In the genomic region with DNA sequence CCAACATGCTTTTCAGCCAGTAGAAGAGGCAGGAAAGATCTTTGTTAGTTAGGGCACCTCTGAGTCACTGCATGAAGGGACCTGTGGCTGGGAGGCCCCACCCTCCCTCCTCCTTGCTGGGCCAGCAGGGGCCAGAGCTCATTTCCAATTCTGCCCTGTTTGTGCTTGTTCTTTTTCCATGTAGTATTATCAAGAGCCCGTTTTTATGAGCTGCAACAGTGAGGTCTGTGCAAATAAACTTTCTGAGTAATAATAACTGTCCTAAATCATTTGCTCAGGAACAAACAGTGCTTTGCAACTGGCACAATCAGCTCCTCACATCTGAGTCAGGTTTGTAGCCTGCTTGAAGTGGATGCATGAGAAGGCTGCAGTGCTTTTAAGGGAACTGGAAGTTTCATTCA, we compare ENCODE assay signal across 8 cellular contexts.
DNase-seq lines count a peak whose midpoint lies in the region; ATAC-seq and TF ChIP-seq lines count a peak whose summit lies in the region.

No MANE protein-coding gene starts in this region.

- POLR2A ChIA-PET in CD8-positive, alpha-beta T cell (lab: Charles Lee) = interaction anchor here (0.6 to 1.5 kb wide), 5 partner anchors 8 to 501 kb away, joined by 3 to 4 read pairs (median 3); no protein-coding TSS in a partner anchor

- H3K4me3 Mint-ChIP-seq in CD8-positive, alpha-beta T cell = peak overlapping the region; percentile 7

- no peaks in the 10 kb centered on the region for H3K9me3 ChIP-seq in CD8-positive, alpha-beta T cell (ENCODE audit: low read length)
- no peaks in the 10 kb centered on the region for H3K9me3 ChIP-seq in lower lobe of right lung
- no peaks in the 10 kb centered on the region for H3K9me3 ChIP-seq in upper lobe of left lung

- 37 to 38% methylated on average over 1 of the region's 1 CpG for WGBS in upper lobe of left lung, 2 donors

- peaks cover 73% of the 10 kb centered on the region for H3K4me1 ChIP-seq in CD8-positive, alpha-beta T cell (ENCODE audit: insufficient read depth, low read length)
- H3K4me1 ChIP-seq in lower lobe of right lung (peaks cover 15% of the 10 kb centered on the region), upper lobe of left lung (peaks cover 5 to 29% (median 18%) of the 10 kb centered on the region in 4 donors)

- CTCF ChIA-PET in CD8-positive, alpha-beta T cell (lab: Charles Lee) = interaction anchor here (0.7 to 2.1 kb wide), 11 partner anchors 22 to 234 kb away, joined by 3 to 13 read pairs (median 4); no protein-coding TSS in a partner anchor

- peak overlapping the region; percentile 87 for H3K27ac Mint-ChIP-seq in CD8-positive, alpha-beta T cell

- peak in 2 of 4 donors; percentile 18 to 33 for TF ChIP-seq EP300 in upper lobe of left lung (IDR thresholded peaks at IDR 0.05)

- H3K9me3 Mint-ChIP-seq in CD8-positive, alpha-beta T cell = no peaks in the 10 kb centered on the region

- no peaks in the 10 kb centered on the region for H3K27me3 Mint-ChIP-seq in CD8-positive, alpha-beta T cell (ENCODE audit: low read depth)

- H3K27me3 ChIP-seq in CD8-positive, alpha-beta T cell (ENCODE audit: insufficient read depth, low read length) = no peaks in the 10 kb centered on the region
- no peaks in the 10 kb centered on the region for H3K27me3 ChIP-seq in lower lobe of right lung (ENCODE audit: low read depth)
- H3K27me3 ChIP-seq in upper lobe of left lung = no peaks in the 10 kb centered on the region

- peak in 6 of 7 experiments; percentile 31 to 69 (median 52) for DNase-seq in CD8-positive, alpha-beta T cell
- peak; percentile 34 for DNase-seq in NCI-H510A (lab: John Stamatoyannopoulos, UW)
- peak; percentile 40 for DNase-seq in activated effector memory CD4-positive, alpha-beta T cell treated with Interleukin-2 at 50 U/mL for 16 hours
- DNase-seq in lower lobe of right lung = no peak
- DNase-seq in upper lobe of left lung = peak in 1 of 2 donors; percentile 55
- no peak for DNase-seq in mucosa of gallbladder (ENCODE audit: low spot score)
- DNase-seq in cardiac septum (ENCODE audit: low spot score) = no peak

- H3K36me3 ChIP-seq in CD8-positive, alpha-beta T cell (ENCODE audit: insufficient read depth, low read length) = no peaks in the 10 kb centered on the region
- no peaks in the 10 kb centered on the region for H3K36me3 ChIP-seq in lower lobe of right lung
- H3K36me3 ChIP-seq in upper lobe of left lung = no peaks in the 10 kb centered on the region

- peak; percentile 74 for ATAC-seq in CD8-positive, alpha-beta T cell
- ATAC-seq in lower lobe of right lung (peak; percentile 83 to 85), upper lobe of left lung (ENCODE audit: low FRiP score in 2 of 2) (peak; percentile 78 to 79), GM18867 (IDR thresholded peaks at IDR 0.05; ENCODE audit: unreplicated experiment) (no peak)

- no peaks in the 10 kb centered on the region for H3K36me3 Mint-ChIP-seq in CD8-positive, alpha-beta T cell

- no peak overlapping the region for H3K4me3 ChIP-seq in CD8-positive, alpha-beta T cell (ENCODE audit: low read depth, low read length)
- no peak overlapping the region for H3K4me3 ChIP-seq in lower lobe of right lung
- H3K4me3 ChIP-seq in upper lobe of left lung = no peak overlapping the region

- no peak overlapping the region for H3K27ac ChIP-seq in CD8-positive, alpha-beta T cell (ENCODE audit: low read depth, low read length)
- no peak overlapping the region for H3K27ac ChIP-seq in lower lobe of right lung
- H3K27ac ChIP-seq in upper lobe of left lung = peak overlapping the region in 1 of 4 donors; percentile 28

- TF ChIP-seq CTCF in CD8-positive, alpha-beta T cell (IDR thresholded peaks at IDR 0.05) = no peak
- no peak for TF ChIP-seq CTCF in lower lobe of right lung (IDR thresholded peaks at IDR 0.05)
- no peak for TF ChIP-seq CTCF in upper lobe of left lung (IDR thresholded peaks at IDR 0.05)

- peaks cover 77% of the 10 kb centered on the region for H3K4me1 Mint-ChIP-seq in CD8-positive, alpha-beta T cell (ENCODE audit: low read depth)

- TF ChIP-seq POLR2A in upper lobe of left lung (IDR thresholded peaks at IDR 0.05) = no peak

- intact Hi-C loops in CD8-positive, alpha-beta T cell (cut with DNase I, micrococcal nuclease) = loop anchor here (5.0 kb wide), 5 partner anchors 47 to 133 kb away; no protein-coding TSS in a partner anchor
- intact Hi-C loops in lower lobe of right lung (cut with DNase I) = no loop called here
- intact Hi-C loops in cardiac septum (cut with DNase I) = no loop called here

Comparison
In these comparisons a context has a peak if more than half of its experiments do, and no peak if none do; other contexts are left out.
1. DNase-seq: peak in CD8-positive, alpha-beta T cell (6 of 7), NCI-H510A (single experiment) and activated effector memory CD4-positive, alpha-beta T cell treated with Interleukin-2 at 50 U/mL for 16 hours (single experiment); none in lower lobe of right lung (single experiment), mucosa of gallbladder (single experiment) and cardiac septum (single experiment).
2. intact Hi-C loops: an anchor here in CD8-positive, alpha-beta T cell (5.0 kb wide); none called in lower lobe of right lung and cardiac septum.